Comparison of ENCODE assay signal across 24 cellular contexts in genomic region chrX:33447285-33447684, GRCh38.
"Had no signal": no experiment of that assay in that cellular context is flagged by ENCODE, and none has a peak within 500 bp of the region (broad histone marks: within the 10 kb centered on the region; RNA-seq: fewer than 3 reads in every experiment).

No MANE protein-coding gene starts in this region.

- H3K4me1 Mint-ChIP-seq: activated CD4-positive, alpha-beta T cell treated with anti-CD3 and anti-CD28 coated beads, Interleukin-2, amount 10 ng/mL, durations not matched to agents 24 days and 14 days; activated naive CD4-positive, alpha-beta T cell treated with anti-CD3 and anti-CD28 coated beads, Interleukin-2, amount 50 U/mL, for 24 hours; activated naive CD8-positive, alpha-beta T cell treated with anti-CD3 and anti-CD28 coated beads, Interleukin-2, amount 10 ng/mL, durations not matched to agents 7 days and 5 days had no signal

- H3K9me3 ChIP-seq: ascending aorta, SJCRH30 had no signal

- H3K36me3 Mint-ChIP-seq: activated naive CD4-positive, alpha-beta T cell treated with anti-CD3 and anti-CD28 coated beads, Interleukin-2, amount 50 U/mL, for 24 hours; activated naive CD8-positive, alpha-beta T cell treated with anti-CD3 and anti-CD28 coated beads, Interleukin-2, amount 10 ng/mL, durations not matched to agents 7 days and 5 days had no signal

- H3K27ac Mint-ChIP-seq: activated CD4-positive, alpha-beta T cell treated with anti-CD3 and anti-CD28 coated beads, Interleukin-2, amount 10 ng/mL, durations not matched to agents 24 days and 14 days; activated CD8-positive, alpha-beta T cell treated with anti-CD3 and anti-CD28 coated beads, Interleukin-2, amount 10 ng/mL, durations not matched to agents 7 days and 5 days; activated naive CD4-positive, alpha-beta T cell treated with anti-CD3 and anti-CD28 coated beads, Interleukin-2, amount 50 U/mL, for 24 hours; activated naive CD8-positive, alpha-beta T cell treated with anti-CD3 and anti-CD28 coated beads, Interleukin-2, amount 10 ng/mL, durations not matched to agents 7 days and 5 days; activated T-cell treated with anti-CD3 and anti-CD28 coated beads, Interleukin-2, amount 50 U/mL, for 24 hours; activated T-helper 2 cell treated with anti-CD3 and anti-CD28 coated beads, Interferon-gamma antibody, Interleukin-2, Interleukin-4, amounts not matched to agents 10 μg/mL and 5 μg/mL and 100 μg/mL, durations not matched to agents 14 hours and 24 hours and 36 hours; T-helper 1 cell treated with Interleukin-12 subunit alpha and Interleukin-12 subunit beta and Interleukin-4 antibody, amounts not matched to agents 30 μg/mL and 1 μg/mL, for 36 hours; T-helper 2 cell treated with Interferon-gamma antibody and Interleukin-4, amounts not matched to agents 5 μg/mL and 100 μg/mL, for 36 hours had no signal

- H3K27me3 ChIP-seq: ascending aorta, SJCRH30 had no signal

- H3K9me3 Mint-ChIP-seq: activated CD4-positive, alpha-beta T cell treated with anti-CD3 and anti-CD28 coated beads, Interleukin-2, amount 10 ng/mL, durations not matched to agents 24 days and 14 days; activated naive CD4-positive, alpha-beta T cell treated with anti-CD3 and anti-CD28 coated beads, Interleukin-2, amount 50 U/mL, for 24 hours; activated T-cell treated with anti-CD3 and anti-CD28 coated beads, Interleukin-2, amount 50 U/mL, for 24 hours had no signal

- H3K27me3 Mint-ChIP-seq: activated CD4-positive, alpha-beta T cell treated with anti-CD3 and anti-CD28 coated beads, Interleukin-2, amount 10 ng/mL, durations not matched to agents 24 days and 14 days; activated naive CD4-positive, alpha-beta T cell treated with anti-CD3 and anti-CD28 coated beads, Interleukin-2, amount 50 U/mL, for 24 hours; activated naive CD8-positive, alpha-beta T cell treated with anti-CD3 and anti-CD28 coated beads, Interleukin-2, amount 10 ng/mL, durations not matched to agents 7 days and 5 days had no signal

- ATAC-seq: activated CD8-positive, alpha-beta T cell treated with anti-CD3 and anti-CD28 coated beads, Interleukin-2, amount 10 ng/mL, durations not matched to agents 7 days and 5 days; Panc1 had no signal

- H3K4me3 Mint-ChIP-seq: activated CD4-positive, alpha-beta T cell treated with anti-CD3 and anti-CD28 coated beads, Interleukin-2, amount 10 ng/mL, durations not matched to agents 24 days and 14 days; activated CD8-positive, alpha-beta T cell treated with anti-CD3 and anti-CD28 coated beads, Interleukin-2, amount 10 ng/mL, durations not matched to agents 7 days and 5 days; activated naive CD4-positive, alpha-beta T cell treated with anti-CD3 and anti-CD28 coated beads, Interleukin-2, amount 50 U/mL, for 24 hours; activated naive CD8-positive, alpha-beta T cell treated with anti-CD3 and anti-CD28 coated beads, Interleukin-2, amount 10 ng/mL, durations not matched to agents 7 days and 5 days; activated T-cell treated with anti-CD3 and anti-CD28 coated beads, Interleukin-2, amount 50 U/mL, for 24 hours; T-helper 1 cell treated with Interleukin-12 subunit alpha and Interleukin-12 subunit beta and Interleukin-4 antibody, amounts not matched to agents 30 μg/mL and 1 μg/mL, for 36 hours; T-helper 2 cell treated with Interferon-gamma antibody and Interleukin-4, amounts not matched to agents 5 μg/mL and 100 μg/mL, for 36 hours had no signal

- H3K36me3 ChIP-seq: ascending aorta, SJCRH30 had no signal

- H3K4me1 ChIP-seq: ascending aorta, SJCRH30 had no signal

- H3K4me3 ChIP-seq: ascending aorta, SJCRH30, SK-N-MC had no signal

- DNase-seq: activated CD4-positive, alpha-beta T cell treated with anti-CD3 and anti-CD28 coated beads, Interleukin-2, amount 10 ng/mL, durations not matched to agents 24 days and 14 days; activated CD4-positive, alpha-beta T cell treated with anti-CD3 and anti-CD28 coated beads, Interleukin-2, amount 50 U/mL, for 4 hours; activated CD8-positive, alpha-beta T cell treated with anti-CD3 and anti-CD28 coated beads, Interleukin-2, amount 10 ng/mL, durations not matched to agents 7 days and 5 days; activated gamma-delta T cell; activated naive CD4-positive, alpha-beta T cell treated with Interleukin-2 at 50 U/mL for 16 hours; activated naive CD8-positive, alpha-beta T cell treated with anti-CD3 and anti-CD28 coated beads, Interleukin-2, amount 10 ng/mL, durations not matched to agents 7 days and 5 days; activated T-cell treated with anti-CD3 and anti-CD28 coated beads, Interleukin-2, amount 50 U/mL, for 24 hours; amygdala; NCI-H1105; NCI-H1417 treated with DMSO at 0.1 percent for 48 hours; NCI-H187 treated with DMSO at 0.1 percent for 48 hours; NCI-H2081; NCI-H2171 treated with DMSO at 0.1 percent for 48 hours; NCI-H226; NCI-H524 treated with DMSO at 0.1 percent for 48 hours; SHP77; SJCRH30 had no signal

- H3K27ac ChIP-seq: ascending aorta, SJCRH30, SK-N-MC had no signal
